9 cellular contexts compared by ENCODE assay signal in the genomic region with DNA sequence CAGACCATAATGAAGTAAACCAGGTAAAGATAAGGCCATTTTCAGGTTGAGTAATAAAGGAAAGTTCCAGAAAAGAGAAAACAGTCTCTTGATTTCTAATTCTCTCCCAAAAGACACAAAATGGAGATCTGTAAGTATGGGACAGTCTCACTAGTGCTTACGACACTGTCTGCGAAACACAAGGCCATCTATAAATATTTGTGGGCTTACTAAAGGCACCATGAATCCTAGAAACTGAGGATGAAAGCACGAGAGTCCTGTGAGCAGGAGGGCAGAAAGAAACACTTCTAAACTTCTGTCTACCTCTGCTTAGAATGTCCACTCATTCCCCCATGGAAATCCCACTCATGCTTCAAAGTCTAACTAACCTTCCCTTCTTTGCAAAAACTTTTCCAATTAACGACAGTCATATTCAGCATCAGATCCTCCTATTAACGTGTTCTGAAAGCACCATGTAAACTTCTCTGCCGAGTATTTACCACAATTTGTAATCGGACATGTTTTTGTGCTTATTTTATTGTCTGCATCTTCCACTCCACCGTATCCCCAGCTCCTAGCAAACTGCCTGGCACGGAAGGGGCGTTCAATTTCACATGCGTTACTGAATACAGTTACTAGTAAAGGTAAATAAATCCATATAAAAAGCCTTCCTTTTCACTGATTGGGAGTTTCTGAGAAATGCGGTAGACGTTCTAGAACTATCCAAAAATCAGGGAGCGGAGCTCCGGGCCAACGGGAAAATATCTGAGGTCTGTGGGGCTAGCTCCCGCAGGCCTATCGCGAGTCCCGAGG. TPM values are rescaled to one million over a fixed set of nuclear protein-coding genes. Genes with fewer than 3 reads are reported as not detected.
DNase-seq lines count a peak whose midpoint lies in the region; ATAC-seq and TF ChIP-seq lines count a peak whose summit lies in the region.
"Had no signal": no experiment of that assay in that cellular context is flagged by ENCODE, and none has a peak within 500 bp of the region (broad histone marks: within the 10 kb centered on the region; RNA-seq: fewer than 3 reads in every experiment).

No MANE protein-coding gene starts in this region.

- H3K36me3 ChIP-seq in lower lobe of right lung, result peaks cover 18% of the 10 kb centered on the region

- in situ Hi-C loops in astrocyte of the spinal cord (cut with HindIII; ENCODE audit: low sequenced_read_pairs), result no loop called here

- peaks cover 15% of the 10 kb centered on the region for H3K4me1 Mint-ChIP-seq in activated T-cell treated with anti-CD3 and anti-CD28 coated beads, Interleukin-2, amount 50 U/mL, for 24 hours (ENCODE audit: low read depth)

- no peaks in the 10 kb centered on the region for H3K27me3 Mint-ChIP-seq in activated T-cell treated with anti-CD3 and anti-CD28 coated beads, Interleukin-2, amount 50 U/mL, for 24 hours
- H3K27me3 Mint-ChIP-seq: stimulated activated naive CD8-positive, alpha-beta T cell treated with anti-CD3 and anti-CD28 coated beads, Interleukin-15, Interleukin-2, amounts not matched to agents 100 ng/mL and 50 ng/mL, for 24 hours had no signal

- H3K9me3 Mint-ChIP-seq in activated T-cell treated with anti-CD3 and anti-CD28 coated beads, Interleukin-2, amount 50 U/mL, for 24 hours, result no peaks in the 10 kb centered on the region
- H3K9me3 Mint-ChIP-seq: stimulated activated naive CD8-positive, alpha-beta T cell treated with anti-CD3 and anti-CD28 coated beads, Interleukin-15, Interleukin-2, amounts not matched to agents 100 ng/mL and 50 ng/mL, for 24 hours had no signal

- H3K9me3 ChIP-seq in lower lobe of right lung, result no peaks in the 10 kb centered on the region

- peak overlapping the region; percentile 67 for H3K4me3 ChIP-seq in GM08714 (ENCODE audit: low read length)
- H3K4me3 ChIP-seq in astrocyte of the spinal cord (ENCODE audit: low read depth, low read length), result peak overlapping the region; percentile 76
- H3K4me3 ChIP-seq in lower lobe of right lung, result peak overlapping the region; percentile 70

- peak; percentile 21 for DNase-seq in astrocyte of the spinal cord (ENCODE audit: low read depth, low spot score)
- DNase-seq in lower lobe of right lung, result no peak
- no peak for DNase-seq in activated T-cell treated with anti-CD3 and anti-CD28 coated beads, Interleukin-2, amount 50 U/mL, for 24 hours
- DNase-seq in NCI-H187 treated with DMSO at 0.1 percent for 48 hours (lab: John Stamatoyannopoulos, UW), result no peak
- DNase-seq in NCI-H2227 treated with DMSO at 0.1 percent for 48 hours (lab: John Stamatoyannopoulos, UW), result no peak

- peaks cover 18% of the 10 kb centered on the region for H3K36me3 Mint-ChIP-seq in activated T-cell treated with anti-CD3 and anti-CD28 coated beads, Interleukin-2, amount 50 U/mL, for 24 hours (ENCODE audit: low read depth)

- intact Hi-C loops in lower lobe of right lung (cut with DNase I), result no loop called here

- ATAC-seq in HG03135 (IDR thresholded peaks at IDR 0.05; ENCODE audit: unreplicated experiment) (peak; percentile 0), lower lobe of right lung (no peak), HG03571 (IDR thresholded peaks at IDR 0.05; ENCODE audit: unreplicated experiment) (no peak)

- H3K4me3 Mint-ChIP-seq in activated T-cell treated with anti-CD3 and anti-CD28 coated beads, Interleukin-2, amount 50 U/mL, for 24 hours, result no peak overlapping the region
- H3K4me3 Mint-ChIP-seq: stimulated activated naive CD8-positive, alpha-beta T cell treated with anti-CD3 and anti-CD28 coated beads, Interleukin-15, Interleukin-2, amounts not matched to agents 100 ng/mL and 50 ng/mL, for 24 hours had no signal

- H3K27ac ChIP-seq in lower lobe of right lung, result peak overlapping the region; percentile 85

- no peak for TF ChIP-seq CTCF in astrocyte of the spinal cord (IDR thresholded peaks at IDR 0.05; ENCODE audit: low read depth, low read length)
- TF ChIP-seq CTCF in lower lobe of right lung (IDR thresholded peaks at IDR 0.05), result no peak

- H3K27ac Mint-ChIP-seq in activated T-cell treated with anti-CD3 and anti-CD28 coated beads, Interleukin-2, amount 50 U/mL, for 24 hours, result no peak overlapping the region
- H3K27ac Mint-ChIP-seq: stimulated activated naive CD8-positive, alpha-beta T cell treated with anti-CD3 and anti-CD28 coated beads, Interleukin-15, Interleukin-2, amounts not matched to agents 100 ng/mL and 50 ng/mL, for 24 hours had no signal

- H3K4me1 ChIP-seq in lower lobe of right lung, result peaks cover 13% of the 10 kb centered on the region

- H3K27me3 ChIP-seq in lower lobe of right lung (ENCODE audit: low read depth), result no peaks in the 10 kb centered on the region

RNA-seq across cellular contexts. Expression of a gene that starts 0.7 kb away (rescaled TPM):
- total RNA-seq in lower lobe of right lung, result 39.2 TPM

RNA-seq across cellular contexts. Expression of a gene that starts 0.9 kb away (rescaled TPM):
- total RNA-seq in lower lobe of right lung, result 17.4 TPM

RNA-seq across cellular contexts. Expression of a gene that starts 45.8 kb away (rescaled TPM):
- total RNA-seq in lower lobe of right lung, result 1.6 TPM
